ENCODE assay signal across 21 cellular contexts in genomic region chr12:77609016-77609415, GRCh38.
"Had no signal": no experiment of that assay in that cellular context is flagged by ENCODE, and none has a peak within 500 bp of the region (broad histone marks: within the 10 kb centered on the region; RNA-seq: fewer than 3 reads in every experiment).

No MANE protein-coding gene starts in this region.

- H3K27me3 ChIP-seq: body of pancreas, colonic mucosa, neutrophil, stomach, testis, upper lobe of left lung had no signal

- H3K9me3 Mint-ChIP-seq: activated CD4-positive, alpha-beta memory T cell treated with anti-CD3 and anti-CD28 coated beads, Interleukin-2, amount 10 ng/mL, durations not matched to agents 7 days and 5 days; memory B cell; WTC11 had no signal

- H3K4me1 ChIP-seq: body of pancreas, colonic mucosa, stomach, testis had no signal

- H3K4me3 ChIP-seq: body of pancreas, colonic mucosa, stomach, testis, upper lobe of left lung had no signal

- H3K36me3 Mint-ChIP-seq: activated naive CD4-positive, alpha-beta T cell treated with anti-CD3 and anti-CD28 coated beads, Interleukin-2, amount 50 U/mL, for 72 hours; memory B cell; naive thymus-derived CD8-positive, alpha-beta T cell; WTC11 had no signal

- H3K36me3 ChIP-seq: colonic mucosa, neutrophil, stomach, upper lobe of left lung had no signal

- ATAC-seq: activated naive CD4-positive, alpha-beta T cell treated with anti-CD3 and anti-CD28 coated beads, Interleukin-2, amount 50 U/mL, for 72 hours; activated T-cell treated with anti-CD3 and anti-CD28 coated beads, Interleukin-2, amount 50 U/mL, for 72 hours; body of pancreas; esophagus mucosa; left ventricle myocardium superior; naive thymus-derived CD8-positive, alpha-beta T cell; WTC11 had no signal

- H3K27ac ChIP-seq: body of pancreas, colonic mucosa, neutrophil, stomach, testis, upper lobe of left lung had no signal

- DNase-seq: activated CD4-positive, alpha-beta memory T cell treated with anti-CD3 and anti-CD28 coated beads, Interleukin-2, amount 10 ng/mL, durations not matched to agents 7 days and 5 days; activated CD4-positive, alpha-beta T cell treated with anti-CD3 and anti-CD28 coated beads for 4 hours; activated gamma-delta T cell; activated T-cell treated with anti-CD3 and anti-CD28 coated beads, Interleukin-2, amount 50 U/mL, for 72 hours; amygdala; body of pancreas; central memory CD4-positive, alpha-beta T cell; colonic mucosa; hippocampal formation; left ventricle myocardium superior; naive thymus-derived CD8-positive, alpha-beta T cell; stimulated activated CD4-positive, alpha-beta T cell treated with anti-CD3 and anti-CD28 coated beads, Interleukin-12 subunit alpha, Interleukin-12 subunit beta, amount 100 ng/mL, for 4 hours; stimulated activated CD4-positive, alpha-beta T cell treated with anti-CD3 and anti-CD28 coated beads, Interleukin-2, amount 100 ng/mL, for 24 hours; stomach; testis; upper lobe of left lung had no signal

- H3K27ac Mint-ChIP-seq: activated CD4-positive, alpha-beta memory T cell treated with anti-CD3 and anti-CD28 coated beads, Interleukin-2, amount 10 ng/mL, durations not matched to agents 7 days and 5 days; activated naive CD4-positive, alpha-beta T cell treated with anti-CD3 and anti-CD28 coated beads, Interleukin-2, amount 50 U/mL, for 72 hours; activated T-cell treated with anti-CD3 and anti-CD28 coated beads, Interleukin-2, amount 50 U/mL, for 72 hours; memory B cell; naive thymus-derived CD8-positive, alpha-beta T cell; WTC11 had no signal

- H3K27me3 Mint-ChIP-seq: activated CD4-positive, alpha-beta memory T cell treated with anti-CD3 and anti-CD28 coated beads, Interleukin-2, amount 10 ng/mL, durations not matched to agents 7 days and 5 days; memory B cell; naive thymus-derived CD8-positive, alpha-beta T cell had no signal

- H3K9me3 ChIP-seq: body of pancreas, colonic mucosa, neutrophil, stomach, testis, upper lobe of left lung had no signal

- H3K4me1 Mint-ChIP-seq: activated CD4-positive, alpha-beta memory T cell treated with anti-CD3 and anti-CD28 coated beads, Interleukin-2, amount 10 ng/mL, durations not matched to agents 7 days and 5 days; memory B cell; naive thymus-derived CD8-positive, alpha-beta T cell had no signal

- H3K4me3 Mint-ChIP-seq: activated CD4-positive, alpha-beta memory T cell treated with anti-CD3 and anti-CD28 coated beads, Interleukin-2, amount 10 ng/mL, durations not matched to agents 7 days and 5 days; activated T-cell treated with anti-CD3 and anti-CD28 coated beads, Interleukin-2, amount 50 U/mL, for 72 hours; memory B cell; naive thymus-derived CD8-positive, alpha-beta T cell; WTC11 had no signal
